In the genomic region with DNA sequence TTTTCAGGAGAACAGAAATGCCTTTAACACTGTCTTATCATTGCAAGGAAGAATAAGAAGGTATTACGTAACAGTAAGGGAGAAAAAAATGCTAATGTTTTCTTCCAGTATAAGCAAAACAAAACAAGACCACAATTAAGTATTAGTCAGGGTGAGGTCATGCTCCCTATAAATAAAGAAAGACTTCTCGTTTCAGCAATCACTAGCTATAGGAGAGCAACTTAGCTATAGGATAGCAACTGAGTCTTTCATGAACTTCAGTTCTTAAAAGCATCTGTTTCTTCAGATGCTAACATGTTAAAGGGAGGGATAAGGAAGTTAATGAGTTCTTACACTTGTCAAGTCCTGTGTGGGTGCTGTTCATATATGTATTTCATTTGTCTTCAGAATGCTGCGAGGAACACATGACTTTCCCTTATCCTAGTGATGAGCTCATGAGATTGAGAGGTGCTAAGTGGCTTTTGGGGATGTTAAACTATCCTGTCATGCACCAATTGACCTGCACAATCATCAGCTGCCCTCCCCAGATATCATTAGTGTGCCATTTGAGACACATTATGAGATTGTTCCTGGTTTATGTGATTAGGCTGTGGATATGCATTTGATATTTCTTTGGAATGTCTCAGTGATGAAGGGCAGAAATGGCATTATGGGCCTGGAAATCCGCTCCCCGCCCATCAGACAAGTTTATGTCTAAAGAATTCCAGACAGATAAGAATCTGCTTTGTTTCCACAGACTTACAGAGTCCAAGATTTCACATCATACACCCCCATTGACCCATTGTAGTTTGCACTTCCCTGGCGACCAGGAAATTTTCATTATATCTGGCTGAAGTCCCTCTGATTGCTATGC, we compare ENCODE assay signal across 13 cellular contexts. TPM values are rescaled to one million over a fixed set of nuclear protein-coding genes. Genes with fewer than 3 reads are reported as not detected.
A peak's percentile ranks its signal among the peaks of the same experiment; 100 is the strongest.
DNase-seq lines count a peak whose midpoint lies in the region; ATAC-seq and TF ChIP-seq lines count a peak whose summit lies in the region.
"Had no signal": no experiment of that assay in that cellular context is flagged by ENCODE, and none has a peak within 500 bp of the region (broad histone marks: within the 10 kb centered on the region; RNA-seq: fewer than 3 reads in every experiment).

No MANE protein-coding gene starts in this region.

- H3K27me3 ChIP-seq in esophagus squamous epithelium (no peaks in the 10 kb centered on the region), trophoblast cell (ENCODE audit: insufficient read depth, low read length) (no peaks in the 10 kb centered on the region)
- H3K27me3 ChIP-seq: thyroid gland had no signal

- peaks cover 34% of the 10 kb centered on the region for H3K27me3 Mint-ChIP-seq in T-helper 17 cell

- no peak overlapping the region for H3K4ac ChIP-seq in trophoblast cell (ENCODE audit: low read depth, low read length)

- no peaks in the 10 kb centered on the region for H3K9me3 ChIP-seq in esophagus squamous epithelium
- H3K9me3 ChIP-seq in trophoblast cell (ENCODE audit: insufficient read depth, low read depth, low read length), result no peaks in the 10 kb centered on the region
- no peaks in the 10 kb centered on the region for H3K9me3 ChIP-seq in T-helper 17 cell (ENCODE audit: control insufficient read depth, low read length, poor library complexity, severe bottlenecking)
- H3K9me3 ChIP-seq: thyroid gland had no signal

- H2BK12ac ChIP-seq in trophoblast cell (ENCODE audit: low read length), result peak overlapping the region; percentile 87

- no peaks in the 10 kb centered on the region for H3K79me2 ChIP-seq in trophoblast cell (ENCODE audit: control insufficient read depth, insufficient read depth, low read length, poor library complexity)

- H3K9ac ChIP-seq in trophoblast cell (ENCODE audit: low read length), result no peak overlapping the region

- peak overlapping the region; percentile 29 for H3K4me2 ChIP-seq in trophoblast cell (ENCODE audit: low read length)

- no peak overlapping the region for H3K4me3 Mint-ChIP-seq in T-helper 17 cell
- H3K4me3 Mint-ChIP-seq: activated naive CD8-positive, alpha-beta T cell treated with anti-CD3 and anti-CD28 coated beads for 36 hours; T-helper 1 cell treated with Interleukin-12 subunit alpha and Interleukin-12 subunit beta and Interleukin-4 antibody, amounts not matched to agents 30 μg/mL and 1 μg/mL, for 36 hours had no signal

- no peaks in the 10 kb centered on the region for H3K4me1 Mint-ChIP-seq in T-helper 17 cell

- 42 to 48% methylated on average over 6 of the region's 6 CpGs for WGBS in esophagus squamous epithelium, 2 donors
- no CpG with 5 or more reads among the region's 6 CpGs for WGBS in trophoblast cell (ENCODE audit: extremely low coverage, insufficient coverage, insufficient read length)

- no peak overlapping the region for H3K23ac ChIP-seq in trophoblast cell (ENCODE audit: low read length)

- no peak for TF ChIP-seq CTCF in esophagus squamous epithelium (IDR thresholded peaks at IDR 0.05)

- no peak for ATAC-seq in T-helper 17 cell

- H3K18ac ChIP-seq in trophoblast cell (ENCODE audit: low read length), result no peak overlapping the region

- peak overlapping the region; percentile 76 for H2BK5ac ChIP-seq in trophoblast cell (ENCODE audit: low read depth, low read length, poor library complexity)

- H3K79me1 ChIP-seq in trophoblast cell (ENCODE audit: low read length), result peaks cover 5% of the 10 kb centered on the region

- no peak overlapping the region for H3K27ac Mint-ChIP-seq in T-helper 17 cell
- H3K27ac Mint-ChIP-seq: activated naive CD8-positive, alpha-beta T cell treated with anti-CD3 and anti-CD28 coated beads for 36 hours; T-helper 1 cell treated with Interleukin-12 subunit alpha and Interleukin-12 subunit beta and Interleukin-4 antibody, amounts not matched to agents 30 μg/mL and 1 μg/mL, for 36 hours had no signal

- no peak overlapping the region for H4K8ac ChIP-seq in trophoblast cell (ENCODE audit: low read depth, low read length)

- no peak for TF ChIP-seq POLR2A in esophagus squamous epithelium (IDR thresholded peaks at IDR 0.05)

- peak overlapping the region in 3 of 4 donors; percentile 62 to 65 (median 63) for H3K27ac ChIP-seq in esophagus squamous epithelium
- peak overlapping the region; percentile 80 for H3K27ac ChIP-seq in trophoblast cell (ENCODE audit: low read depth, low read length)
- H3K27ac ChIP-seq: thyroid gland had no signal

- no peak overlapping the region for H2AK5ac ChIP-seq in trophoblast cell (ENCODE audit: low read length)

- intact Hi-C loops in esophagus squamous epithelium (cut with DNase I), result no loop called here

- H2BK120ac ChIP-seq in trophoblast cell (ENCODE audit: insufficient read depth, low read length, poor library complexity), result no peak overlapping the region

- H3K4me1 ChIP-seq in esophagus squamous epithelium (peaks cover 0 to 65% (median 18%) of the 10 kb centered on the region in 3 donors), trophoblast cell (ENCODE audit: control insufficient read depth in 1 of 2, insufficient read depth in 2 of 2, low read length in 2 of 2) (peaks cover 3 to 6% of the 10 kb centered on the region in 2 experiments)

- H3K36me3 ChIP-seq in esophagus squamous epithelium, result peaks cover 0 to 7% (median 0%) of the 10 kb centered on the region in 3 donors
- H3K36me3 ChIP-seq in trophoblast cell (ENCODE audit: control insufficient read depth in 1 of 2, insufficient read depth in 2 of 2, low read length in 2 of 2), result no peaks in the 10 kb centered on the region
- H3K36me3 ChIP-seq: thyroid gland had no signal

- H4K12ac ChIP-seq in trophoblast cell (ENCODE audit: low read depth, low read length), result no peak overlapping the region

- no peak overlapping the region for H2AFZ ChIP-seq in trophoblast cell (ENCODE audit: insufficient read depth, low read length, poor library complexity)

- H4K91ac ChIP-seq in trophoblast cell (ENCODE audit: low read depth, low read length), result no peak overlapping the region

- no peaks in the 10 kb centered on the region for H3K36me3 Mint-ChIP-seq in T-helper 17 cell (ENCODE audit: low read depth)
- H3K36me3 Mint-ChIP-seq: activated naive CD8-positive, alpha-beta T cell treated with anti-CD3 and anti-CD28 coated beads for 36 hours had no signal

- DNase-seq in EL (peak; percentile 89), NCI-H82 (lab: John Stamatoyannopoulos, UW) (peak; percentile 50), esophagus squamous epithelium (lab: John Stamatoyannopoulos, UW) (no peak), trophoblast cell (peak in 1 of 2 donors; percentile 58), T-helper 17 cell (no peak), retina (no peak), NCI-H510A (lab: John Stamatoyannopoulos, UW) (no peak)
- DNase-seq in activated naive CD4-positive, alpha-beta T cell (lab: John Stamatoyannopoulos, UW), result no peak
- DNase-seq: activated naive CD8-positive, alpha-beta T cell treated with anti-CD3 and anti-CD28 coated beads for 36 hours; GOT3; Karpas-422; thyroid gland had no signal

- no peak overlapping the region for H3K14ac ChIP-seq in trophoblast cell (ENCODE audit: low read length)

- H3K4me3 ChIP-seq in esophagus squamous epithelium (no peak overlapping the region), trophoblast cell (ENCODE audit: low read depth, low read length) (no peak overlapping the region)
- H3K4me3 ChIP-seq: thyroid gland had no signal

RNA-seq across cellular contexts. Expression of a gene that starts 37.4 kb away (rescaled TPM):
- total RNA-seq in esophagus squamous epithelium (100 to 1,000 TPM in 1 of 4 donors, 10 to 100 TPM in 1, 1 to 10 TPM in 2; 8.1 to 116 (median 19.0) TPM), T-helper 17 cell (not detected)
- 0.37 and 0.38 TPM in 2 replicates for polyA plus RNA-seq in trophoblast cell (2013)
- total RNA-seq: activated naive CD8-positive, alpha-beta T cell treated with anti-CD3 and anti-CD28 coated beads for 36 hours had no signal

Comparison
In these comparisons a context has a peak if more than half of its experiments do, and no peak if none do; other contexts are left out.
1. DNase-seq: peak in EL (single experiment) and NCI-H82 (single experiment); none in esophagus squamous epithelium (single experiment), T-helper 17 cell (0 of 3), retina (single experiment), NCI-H510A (single experiment) and activated naive CD4-positive, alpha-beta T cell (0 of 4).
2. RNA of a gene that starts 37.4 kb away (total RNA-seq): 8.1 to 116 TPM in esophagus squamous epithelium; not detected in T-helper 17 cell; every median in the first group is over 4 times any median in the second.